8 cellular contexts compared by ENCODE assay signal in the genomic region with DNA sequence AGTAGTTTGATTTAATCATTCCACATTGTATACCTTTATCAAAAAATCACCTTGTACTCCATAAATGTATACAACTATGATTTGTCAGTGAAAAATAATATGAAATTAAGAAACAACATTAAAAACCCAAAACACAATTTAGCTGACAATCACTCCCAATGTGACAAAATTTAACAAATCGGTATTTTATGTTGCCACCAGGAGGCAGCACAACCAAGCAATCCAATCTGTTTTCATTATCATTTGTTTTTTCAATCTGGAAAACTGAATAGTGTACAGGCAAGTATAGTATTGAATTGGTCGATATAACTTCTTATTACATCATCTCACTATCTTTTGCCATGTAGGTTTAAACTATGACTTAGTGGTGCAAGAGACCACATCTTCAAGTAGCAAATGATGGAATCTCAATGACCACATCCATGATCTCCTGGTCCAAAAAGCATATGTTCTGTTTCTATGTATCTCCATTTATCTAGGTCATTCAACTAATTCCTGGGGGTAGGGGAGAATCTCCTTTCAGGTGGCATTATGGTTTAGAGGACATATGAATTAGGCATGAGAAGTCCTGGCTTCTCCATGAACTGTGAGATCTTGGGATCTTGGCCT.
DNase-seq lines count a peak whose midpoint lies in the region; ATAC-seq, FAIRE-seq and TF ChIP-seq lines count a peak whose summit lies in the region.

No MANE protein-coding gene starts in this region.

- FAIRE-seq in GM18507 (lab: Jason Lieb, UNC), result peak; percentile 63

- intact Hi-C loops in CD14-positive monocyte (cut with micrococcal nuclease), result no loop called here

- H3K27ac ChIP-seq in osteoblast (ENCODE audit: low read depth, low read length), result no peak overlapping the region

- DNase-seq in CD14-positive monocyte (ENCODE audit: low spot score), result no peak
- no peak for DNase-seq in GM18507 (ENCODE audit: extremely low spot score, insufficient read length, low read depth)
- peak; percentile 51 for DNase-seq in NAMALWA (ENCODE audit: low spot score)
- peak; percentile 28 for DNase-seq in dermis blood vessel endothelial cell
- DNase-seq in osteoblast (ENCODE audit: insufficient read length, low spot score, missing footprints), result peak; percentile 86
- no peak for DNase-seq in effector CD4-positive, alpha-beta T cell

- no peak overlapping the region for H3K27ac Mint-ChIP-seq in CD14-positive monocyte

- H3K36me3 Mint-ChIP-seq in CD14-positive monocyte, result no peaks in the 10 kb centered on the region

- no peak overlapping the region for H3K4me2 ChIP-seq in osteoblast (ENCODE audit: insufficient read depth, low read length)

- no peaks in the 10 kb centered on the region for H3K9me3 ChIP-seq in osteoblast (ENCODE audit: low read depth, low read length)

- H4K20me1 ChIP-seq in osteoblast (ENCODE audit: insufficient read depth, low read length), result no peaks in the 10 kb centered on the region

- no peaks in the 10 kb centered on the region for H3K79me2 ChIP-seq in osteoblast (ENCODE audit: insufficient read depth, low read length)

- ATAC-seq in GM19328 (IDR thresholded peaks at IDR 0.05; ENCODE audit: unreplicated experiment), result no peak
- no peak for ATAC-seq in HG03196 (IDR thresholded peaks at IDR 0.05; ENCODE audit: unreplicated experiment)

- no peak overlapping the region for H3K4me3 Mint-ChIP-seq in CD14-positive monocyte

- no peaks in the 10 kb centered on the region for H3K4me1 Mint-ChIP-seq in CD14-positive monocyte

- no peaks in the 10 kb centered on the region for H3K36me3 ChIP-seq in osteoblast (ENCODE audit: insufficient read depth, low read length)

- no peaks in the 10 kb centered on the region for H3K27me3 ChIP-seq in osteoblast (ENCODE audit: insufficient read depth, low read length)

- H3K4me3 ChIP-seq in osteoblast (ENCODE audit: insufficient read depth, low read length), result no peak overlapping the region

- no peak overlapping the region for H2AFZ ChIP-seq in osteoblast (ENCODE audit: low read length)

- peaks cover 0 to 3% (median 0%) of the 10 kb centered on the region in 7 donors for H3K9me3 Mint-ChIP-seq in CD14-positive monocyte

- H3K27me3 Mint-ChIP-seq in CD14-positive monocyte (ENCODE audit: low read depth in 3 of 3), result peaks cover 0 to 3% (median 2%) of the 10 kb centered on the region in 3 donors

- peak; percentile 49 for TF ChIP-seq CTCF in CD14-positive monocyte (IDR thresholded peaks at IDR 0.05)
- peak; percentile 71 for TF ChIP-seq CTCF in osteoblast (IDR thresholded peaks at IDR 0.05; ENCODE audit: extremely low read depth, low read depth, low read length)

- no peaks in the 10 kb centered on the region for H3K4me1 ChIP-seq in osteoblast (ENCODE audit: insufficient read depth, low read length)

Comparison
In these comparisons a context has a peak if more than half of its experiments do, and no peak if none do; other contexts are left out.
1. DNase-seq: peak in NAMALWA (single experiment), dermis blood vessel endothelial cell (single experiment) and osteoblast (single experiment); none in CD14-positive monocyte (single experiment), GM18507 (single experiment) and effector CD4-positive, alpha-beta T cell (single experiment).